Comparison of ENCODE assay signal across 23 cellular contexts in the genomic region with DNA sequence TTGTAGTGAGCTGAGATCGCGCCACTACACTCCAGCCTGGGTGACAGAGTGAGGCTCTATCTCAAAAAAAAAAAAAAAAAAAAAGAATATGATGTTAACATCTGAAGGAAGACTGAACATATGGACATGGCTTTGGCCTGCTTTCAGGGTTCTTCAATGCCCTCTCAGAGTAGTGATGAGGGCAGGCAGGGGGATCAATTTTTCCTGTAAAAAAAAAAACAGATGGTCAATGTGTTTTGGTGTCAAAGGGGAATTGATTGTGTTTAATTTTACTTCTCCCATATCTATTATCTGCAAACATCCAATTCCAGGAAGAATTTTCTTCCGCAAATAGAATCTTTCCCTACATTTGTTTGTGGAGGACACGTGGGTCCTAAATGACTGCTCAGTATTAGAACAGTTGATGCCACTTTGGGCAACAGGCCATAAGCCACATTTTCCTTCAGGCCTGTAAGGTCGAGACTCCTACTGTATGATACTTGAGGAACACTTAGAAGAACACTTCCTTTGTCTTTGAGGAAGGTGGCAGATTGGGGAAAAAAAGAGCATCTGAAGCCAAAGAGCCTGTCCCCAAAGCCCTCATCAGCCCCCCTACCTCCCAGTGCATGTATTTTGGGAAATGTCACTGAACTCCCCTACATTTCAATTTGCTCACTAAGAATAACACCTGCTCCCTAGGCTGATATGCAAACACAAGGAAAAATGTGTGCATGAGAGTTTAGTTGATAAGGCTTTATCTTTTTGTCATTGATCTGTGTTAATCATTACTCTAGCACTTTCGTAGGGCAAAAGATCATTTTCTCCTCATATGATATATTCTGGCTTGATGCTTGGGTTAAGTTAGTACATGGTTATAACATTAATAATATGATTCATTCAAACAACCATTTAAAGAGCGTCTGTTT. TPM values are rescaled to one million over a fixed set of nuclear protein-coding genes. Genes with fewer than 3 reads are reported as not detected.
DNase-seq lines count a peak whose midpoint lies in the region; ATAC-seq and TF ChIP-seq lines count a peak whose summit lies in the region.
"Had no signal": no experiment of that assay in that cellular context is flagged by ENCODE, and none has a peak within 500 bp of the region (broad histone marks: within the 10 kb centered on the region; RNA-seq: fewer than 3 reads in every experiment).

No MANE protein-coding gene starts in this region.

- no peak overlapping the region for H3K4me3 Mint-ChIP-seq in activated CD4-positive, alpha-beta T cell treated with anti-CD3 and anti-CD28 coated beads, Interleukin-2, amount 10 ng/mL, durations not matched to agents 24 days and 14 days
- no peak overlapping the region for H3K4me3 Mint-ChIP-seq in activated CD4-positive, alpha-beta T cell treated with anti-CD3 and anti-CD28 coated beads, Interleukin-2, amount 10 ng/mL, durations not matched to agents 7 days and 5 days
- no peak overlapping the region for H3K4me3 Mint-ChIP-seq in activated T-cell treated with anti-CD3 and anti-CD28 coated beads, Interleukin-2, amount 50 U/mL, for 24 hours
- H3K4me3 Mint-ChIP-seq in immature natural killer cell: no peak overlapping the region
- H3K4me3 Mint-ChIP-seq: GM23338 had no signal

- POLR2A ChIA-PET in activated CD4-positive, alpha-beta T cell treated with anti-CD3 and anti-CD28 coated beads, Interleukin-2, amount 10 ng/mL, durations not matched to agents 7 days and 5 days (lab: Charles Lee): no interaction called here

- CTCF ChIA-PET in activated CD4-positive, alpha-beta T cell treated with anti-CD3 and anti-CD28 coated beads, Interleukin-2, amount 10 ng/mL, durations not matched to agents 7 days and 5 days (lab: Charles Lee): no interaction called here

- H3K27me3 ChIP-seq in endocrine pancreas (ENCODE audit: control insufficient read depth, insufficient read depth, low read length) (no peaks in the 10 kb centered on the region), H7 (ENCODE audit: control insufficient read depth, insufficient read depth, low read length) (no peaks in the 10 kb centered on the region)

- intact Hi-C loops in activated CD4-positive, alpha-beta T cell treated with anti-CD3 and anti-CD28 coated beads, Interleukin-2, amount 10 ng/mL, durations not matched to agents 24 days and 14 days (cut with micrococcal nuclease): no loop called here
- intact Hi-C loops in mucosa of descending colon (cut with DNase I, micrococcal nuclease): no loop called here

- H3K9me3 Mint-ChIP-seq in activated CD4-positive, alpha-beta T cell treated with anti-CD3 and anti-CD28 coated beads, Interleukin-2, amount 10 ng/mL, durations not matched to agents 24 days and 14 days: no peaks in the 10 kb centered on the region
- no peaks in the 10 kb centered on the region for H3K9me3 Mint-ChIP-seq in activated CD4-positive, alpha-beta T cell treated with anti-CD3 and anti-CD28 coated beads, Interleukin-2, amount 10 ng/mL, durations not matched to agents 7 days and 5 days
- no peaks in the 10 kb centered on the region for H3K9me3 Mint-ChIP-seq in activated T-cell treated with anti-CD3 and anti-CD28 coated beads, Interleukin-2, amount 50 U/mL, for 24 hours
- no peaks in the 10 kb centered on the region for H3K9me3 Mint-ChIP-seq in immature natural killer cell
- H3K9me3 Mint-ChIP-seq: GM23338 had no signal

- no peak overlapping the region for H3K27ac Mint-ChIP-seq in activated CD4-positive, alpha-beta T cell treated with anti-CD3 and anti-CD28 coated beads, Interleukin-2, amount 10 ng/mL, durations not matched to agents 24 days and 14 days
- H3K27ac Mint-ChIP-seq in activated CD4-positive, alpha-beta T cell treated with anti-CD3 and anti-CD28 coated beads, Interleukin-2, amount 10 ng/mL, durations not matched to agents 7 days and 5 days: no peak overlapping the region
- H3K27ac Mint-ChIP-seq in activated T-cell treated with anti-CD3 and anti-CD28 coated beads, Interleukin-2, amount 50 U/mL, for 24 hours: no peak overlapping the region
- no peak overlapping the region for H3K27ac Mint-ChIP-seq in immature natural killer cell
- H3K27ac Mint-ChIP-seq: GM23338 had no signal

- H3K4me3 ChIP-seq in endocrine pancreas (ENCODE audit: control insufficient read depth, insufficient read depth, low read length): peak overlapping the region; percentile 60
- H3K4me3 ChIP-seq in mucosa of descending colon: no peak overlapping the region
- H3K4me3 ChIP-seq in H7 (ENCODE audit: insufficient read depth, low read depth, low read length): no peak overlapping the region
- H3K4me3 ChIP-seq: GM12878, GM23338, K562 had no signal

- H3K4me1 Mint-ChIP-seq in activated CD4-positive, alpha-beta T cell treated with anti-CD3 and anti-CD28 coated beads, Interleukin-2, amount 10 ng/mL, durations not matched to agents 24 days and 14 days: no peaks in the 10 kb centered on the region
- H3K4me1 Mint-ChIP-seq in activated CD4-positive, alpha-beta T cell treated with anti-CD3 and anti-CD28 coated beads, Interleukin-2, amount 10 ng/mL, durations not matched to agents 7 days and 5 days: no peaks in the 10 kb centered on the region
- H3K4me1 Mint-ChIP-seq in activated T-cell treated with anti-CD3 and anti-CD28 coated beads, Interleukin-2, amount 50 U/mL, for 24 hours (ENCODE audit: low read depth): no peaks in the 10 kb centered on the region
- no peaks in the 10 kb centered on the region for H3K4me1 Mint-ChIP-seq in immature natural killer cell

- TF ChIP-seq CTCF in mucosa of descending colon (IDR thresholded peaks at IDR 0.05): no peak

- DNase-seq in activated CD4-positive, alpha-beta T cell treated with anti-CD3 and anti-CD28 coated beads, Interleukin-2, amount 10 ng/mL, durations not matched to agents 24 days and 14 days: peak; percentile 34
- DNase-seq in activated CD4-positive, alpha-beta T cell treated with anti-CD3 and anti-CD28 coated beads, Interleukin-2, amount 10 ng/mL, durations not matched to agents 7 days and 5 days: no peak
- no peak for DNase-seq in mucosa of descending colon
- no peak for DNase-seq in mesenteric fat pad (ENCODE audit: low spot score)
- no peak for DNase-seq in activated T-cell treated with anti-CD3 and anti-CD28 coated beads, Interleukin-2, amount 50 U/mL, for 24 hours
- no peak for DNase-seq in immature natural killer cell
- no peak for DNase-seq in H7
- DNase-seq: 8988T, COR-L47, DMS153, EL, NCI-H1417, NCI-H187, NCI-H2171, NCI-H446, NCI-H774 had no signal

- H3K27me3 Mint-ChIP-seq in activated CD4-positive, alpha-beta T cell treated with anti-CD3 and anti-CD28 coated beads, Interleukin-2, amount 10 ng/mL, durations not matched to agents 24 days and 14 days: peaks cover 8% of the 10 kb centered on the region
- no peaks in the 10 kb centered on the region for H3K27me3 Mint-ChIP-seq in activated CD4-positive, alpha-beta T cell treated with anti-CD3 and anti-CD28 coated beads, Interleukin-2, amount 10 ng/mL, durations not matched to agents 7 days and 5 days
- no peaks in the 10 kb centered on the region for H3K27me3 Mint-ChIP-seq in activated T-cell treated with anti-CD3 and anti-CD28 coated beads, Interleukin-2, amount 50 U/mL, for 24 hours
- peaks cover 0 to 3% (median 0%) of the 10 kb centered on the region in 3 donors for H3K27me3 Mint-ChIP-seq in immature natural killer cell (ENCODE audit: low read depth in 3 of 3)

- H3K9me3 ChIP-seq in endocrine pancreas (ENCODE audit: control insufficient read depth, low read length) (no peaks in the 10 kb centered on the region), mucosa of descending colon (no peaks in the 10 kb centered on the region)

- H3K4me1 ChIP-seq in endocrine pancreas (ENCODE audit: control insufficient read depth, insufficient read depth, low read length) (peaks cover 6% of the 10 kb centered on the region), mucosa of descending colon (ENCODE audit: low read depth) (no peaks in the 10 kb centered on the region)

- H3K36me3 Mint-ChIP-seq in activated CD4-positive, alpha-beta T cell treated with anti-CD3 and anti-CD28 coated beads, Interleukin-2, amount 10 ng/mL, durations not matched to agents 24 days and 14 days (ENCODE audit: low read depth): no peaks in the 10 kb centered on the region
- H3K36me3 Mint-ChIP-seq in activated CD4-positive, alpha-beta T cell treated with anti-CD3 and anti-CD28 coated beads, Interleukin-2, amount 10 ng/mL, durations not matched to agents 7 days and 5 days (ENCODE audit: low read depth): no peaks in the 10 kb centered on the region
- no peaks in the 10 kb centered on the region for H3K36me3 Mint-ChIP-seq in activated T-cell treated with anti-CD3 and anti-CD28 coated beads, Interleukin-2, amount 50 U/mL, for 24 hours (ENCODE audit: low read depth)
- no peaks in the 10 kb centered on the region for H3K36me3 Mint-ChIP-seq in immature natural killer cell

- peak; percentile 34 for ATAC-seq in mucosa of descending colon
- ATAC-seq: GM12878, GM23338, K562, Right ventricle myocardium inferior had no signal

- no peak overlapping the region for H3K9ac ChIP-seq in endocrine pancreas (ENCODE audit: control insufficient read depth, insufficient read depth, low read length)

- H3K36me3 ChIP-seq in endocrine pancreas (ENCODE audit: control insufficient read depth, insufficient read depth, low read length): no peaks in the 10 kb centered on the region
- no peaks in the 10 kb centered on the region for H3K36me3 ChIP-seq in mucosa of descending colon (ENCODE audit: low read depth)
- H3K36me3 ChIP-seq in H7 (replicated peaks; ENCODE audit: control insufficient read depth, insufficient read depth, low read length): no peaks in the 10 kb centered on the region

RNA-seq across cellular contexts. Expression of a gene that starts 28.3 kb away (rescaled TPM):
- total RNA-seq in activated CD4-positive, alpha-beta T cell treated with anti-CD3 and anti-CD28 coated beads, Interleukin-2, amount 10 ng/mL, durations not matched to agents 24 days and 14 days: not detected in 2 replicates
- not detected for total RNA-seq in activated CD4-positive, alpha-beta T cell treated with anti-CD3 and anti-CD28 coated beads, Interleukin-2, amount 10 ng/mL, durations not matched to agents 7 days and 5 days
- total RNA-seq in mucosa of descending colon (10 to 100 TPM; 11.8 to 33.2 (median 25.5) TPM), mesenteric fat pad (1.2 TPM)
- polyA plus RNA-seq in immature natural killer cell: under 1 TPM in 1 of 3 donors, not detected in 2; 0.10 TPM
- not detected in 2 replicates for total RNA-seq in H7 (2014; rRNA removed; shearing (Covaris generic))
- total RNA-seq: K562, OCI-LY7 had no signal
- polyA plus RNA-seq: AG04450, GM23338 had no signal
